In the genomic region with DNA sequence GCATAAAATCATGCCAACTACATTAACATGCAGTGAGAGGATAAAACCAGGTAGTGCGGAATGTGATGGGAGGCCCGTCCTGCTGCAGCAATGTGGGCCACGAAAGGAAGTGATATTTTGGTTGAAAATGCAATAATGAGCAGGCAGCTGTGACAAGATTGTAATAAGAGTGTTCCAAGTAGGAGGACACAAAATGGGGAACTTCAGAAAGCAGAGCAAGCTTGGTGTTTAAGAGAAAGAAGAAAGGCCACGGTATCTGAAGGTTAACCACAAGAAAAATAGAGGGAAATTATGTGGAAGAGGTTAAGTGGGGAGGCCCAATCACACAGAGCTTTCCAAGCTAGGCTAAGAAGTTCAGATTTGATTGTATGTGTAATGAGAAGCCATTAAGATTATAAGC, we compare ENCODE assay signal across 31 cellular contexts. TPM values are rescaled to one million over a fixed set of nuclear protein-coding genes. Genes with fewer than 3 reads are reported as not detected.
"Had no signal": no experiment of that assay in that cellular context is flagged by ENCODE, and none has a peak within 500 bp of the region (broad histone marks: within the 10 kb centered on the region; RNA-seq: fewer than 3 reads in every experiment).

No MANE protein-coding gene starts in this region.

- H3K27me3 ChIP-seq: brain microvascular endothelial cell, dorsolateral prefrontal cortex, neural progenitor cell, sigmoid colon, upper lobe of right lung had no signal

- ATAC-seq: natural killer cell; psoas muscle; stimulated activated effector memory CD8-positive, alpha-beta T cell treated with anti-CD3 and anti-CD28 coated beads, Interleukin-12 subunit alpha, Interleukin-12 subunit beta, amount 100 ng/mL, for 72 hours; upper lobe of right lung had no signal

- DNase-seq: activated CD4-positive, alpha-beta memory T cell treated with anti-CD3 and anti-CD28 coated beads for 36 hours; activated CD4-positive, alpha-beta T cell treated with anti-CD3 and anti-CD28 coated beads, Interleukin-2, amount 10 ng/mL, durations not matched to agents 24 days and 14 days; activated CD4-positive, CD25-positive, alpha-beta regulatory T cell treated with anti-CD3 and anti-CD28 coated beads, Interleukin-2, amount 50 U/mL, for 72 hours; activated CD8-positive, alpha-beta memory T cell treated with anti-CD3 and anti-CD28 coated beads, Interleukin-2, amount 50 U/mL, for 4 hours; activated effector memory CD4-positive, alpha-beta T cell treated with anti-CD3 and anti-CD28 coated beads, Interleukin-2, amount 50 U/mL, for 16 hours; activated naive CD4-positive, alpha-beta T cell treated with anti-CD3 and anti-CD28 coated beads for 36 hours; activated naive CD8-positive, alpha-beta T cell treated with anti-CD3 and anti-CD28 coated beads, Interleukin-2, amount 10 ng/mL, durations not matched to agents 7 days and 5 days; activated T-cell treated with anti-CD3 and anti-CD28 coated beads, Interleukin-2, amount 50 U/mL, for 1 hour; brain microvascular endothelial cell; dorsolateral prefrontal cortex; effector memory CD4-positive, alpha-beta T cell; glutamatergic neuron; left ventricle myocardium inferior; mesendoderm; natural killer cell; occipital lobe; psoas muscle; sigmoid colon; small intestine; stimulated activated CD4-positive, alpha-beta T cell treated with anti-CD3 and anti-CD28 coated beads, Interleukin-4, amount 100 ng/mL, for 24 hours; upper lobe of right lung had no signal

- H3K36me3 ChIP-seq: brain microvascular endothelial cell, left ventricle myocardium inferior, neural progenitor cell, sigmoid colon, upper lobe of right lung had no signal

- H3K4me3 ChIP-seq: coronary artery, dorsolateral prefrontal cortex, left ventricle myocardium inferior, lung, neural progenitor cell, psoas muscle, sigmoid colon, upper lobe of right lung had no signal

- H3K9me3 ChIP-seq: psoas muscle, sigmoid colon, upper lobe of right lung had no signal

RNA-seq across cellular contexts. Expression of gene OVCH1, which starts 34.3 kb away (rescaled TPM):
- total RNA-seq: activated CD4-positive, alpha-beta memory T cell treated with anti-CD3 and anti-CD28 coated beads for 36 hours; activated CD4-positive, alpha-beta T cell treated with anti-CD3 and anti-CD28 coated beads, Interleukin-2, amount 10 ng/mL, durations not matched to agents 24 days and 14 days; activated CD8-positive, alpha-beta memory T cell treated with anti-CD3 and anti-CD28 coated beads for 36 hours; activated naive CD4-positive, alpha-beta T cell treated with anti-CD3 and anti-CD28 coated beads for 36 hours; activated naive CD8-positive, alpha-beta T cell treated with anti-CD3 and anti-CD28 coated beads, Interleukin-2, amount 10 ng/mL, durations not matched to agents 7 days and 5 days; activated T-helper 1 cell treated with anti-CD3 and anti-CD28 coated beads, Interleukin-12 subunit alpha, Interleukin-12 subunit beta, Interleukin-2, Interleukin-4 antibody, amounts not matched to agents 30 ng/mL and 10 ng/mL and 1 ng/mL, durations not matched to agents 14 hours and 24 hours and 36 hours; astrocyte; cardiac septum; epithelial cell of proximal tubule; mononuclear cell; natural killer cell had no signal
